In genomic region chr11:47514825-47515647, GRCh38 we compare ENCODE assay signal across 8 cellular contexts. TPM values are rescaled to one million over a fixed set of nuclear protein-coding genes. Genes with fewer than 3 reads are reported as not detected.
DNase-seq lines count a peak whose midpoint lies in the region; ATAC-seq and TF ChIP-seq lines count a peak whose summit lies in the region.

No MANE protein-coding gene starts in this region.

- no peak overlapping the region for H4K8ac ChIP-seq in H9 (replicated peaks; ENCODE audit: insufficient read length, low read depth, low read length)

- peaks cover 71% of the 10 kb centered on the region for H3K4me1 Mint-ChIP-seq in CD8-positive, alpha-beta T cell (ENCODE audit: low read depth)
- peaks cover 38 to 39% of the 10 kb centered on the region in 2 experiments for H3K4me1 Mint-ChIP-seq in H9

- H4K91ac ChIP-seq in H9 (ENCODE audit: insufficient read length, low read depth, low read length): no peak overlapping the region

- TF ChIP-seq POLR2A in tibial nerve (IDR thresholded peaks at IDR 0.05): no peak

- POLR2A ChIA-PET in CD8-positive, alpha-beta T cell (lab: Charles Lee): interaction anchor here (1.1 kb wide), 1 partner anchor 64 kb away, joined by 3 read pairs; no protein-coding TSS in a partner anchor

- no peak overlapping the region; the same call in 1 of the 2 replicates for H3K4ac ChIP-seq in H9 (ENCODE audit: low read depth, low read length)

- intact Hi-C loops in CD8-positive, alpha-beta T cell (cut with DNase I, micrococcal nuclease): no loop called here

- H3K36me3 ChIP-seq in CD8-positive, alpha-beta T cell (ENCODE audit: insufficient read depth, low read length): no peaks in the 10 kb centered on the region
- no peaks in the 10 kb centered on the region for H3K36me3 ChIP-seq in lung (ENCODE audit: control insufficient read depth in 2 of 2, insufficient read depth in 2 of 2, low read length in 2 of 2)
- no peaks in the 10 kb centered on the region for H3K36me3 ChIP-seq in tibial nerve

- H3K4me1 ChIP-seq in CD8-positive, alpha-beta T cell (ENCODE audit: insufficient read depth, low read length): peaks cover 54% of the 10 kb centered on the region
- H3K4me1 ChIP-seq in H9 (ENCODE audit: insufficient read depth, low read length): peaks cover 14% of the 10 kb centered on the region
- H3K4me1 ChIP-seq in lung (ENCODE audit: control insufficient read depth in 2 of 2, insufficient read depth in 2 of 2, low read length in 2 of 2): peaks cover 22 to 47% of the 10 kb centered on the region in 2 donors
- peaks cover 3 to 94% (median 60%) of the 10 kb centered on the region in 4 donors for H3K4me1 ChIP-seq in tibial nerve

- ATAC-seq in CD8-positive, alpha-beta T cell: peak; percentile 37
- ATAC-seq in lung (ENCODE audit: insufficient read depth, low FRiP score): no peak

- no peak overlapping the region for H2BK20ac ChIP-seq in H9 (ENCODE audit: low read depth, low read length, poor library complexity, severe bottlenecking)

- H3K27me3 Mint-ChIP-seq in CD8-positive, alpha-beta T cell (ENCODE audit: low read depth): no peaks in the 10 kb centered on the region
- no peaks in the 10 kb centered on the region for H3K27me3 Mint-ChIP-seq in H9 (ENCODE audit: low read depth)

- TF ChIP-seq CTCF in CD8-positive, alpha-beta T cell (IDR thresholded peaks at IDR 0.05): no peak
- TF ChIP-seq CTCF in H9 (conservative IDR thresholded peaks at IDR 0.05) (no peak), lung (IDR thresholded peaks at IDR 0.05; ENCODE audit: control extremely low read depth, extremely low read depth) (no peak), tibial nerve (IDR thresholded peaks at IDR 0.05) (no peak)

- H3K9me3 ChIP-seq in CD8-positive, alpha-beta T cell (ENCODE audit: low read length): no peaks in the 10 kb centered on the region
- no peaks in the 10 kb centered on the region for H3K9me3 ChIP-seq in H9 (ENCODE audit: control insufficient read depth, low read depth, low read length)
- H3K9me3 ChIP-seq in lung (ENCODE audit: control insufficient read depth in 2 of 2, insufficient read depth in 1 of 2, low read length in 1 of 2): no peaks in the 10 kb centered on the region
- no peaks in the 10 kb centered on the region for H3K9me3 ChIP-seq in tibial nerve

- H3K27ac Mint-ChIP-seq in CD8-positive, alpha-beta T cell: peak overlapping the region; percentile 49
- H3K27ac Mint-ChIP-seq in H9: peak overlapping the region; percentile 36 to 95 (median 60)

- H3K4me3 ChIP-seq in CD8-positive, alpha-beta T cell (ENCODE audit: low read depth, low read length): no peak overlapping the region
- H3K4me3 ChIP-seq in lung: no peak overlapping the region
- no peak overlapping the region for H3K4me3 ChIP-seq in tibial nerve

- H3K18ac ChIP-seq in H9 (ENCODE audit: insufficient read length, low read depth, low read length): no peak overlapping the region

- no peak for DNase-seq in CD8-positive, alpha-beta T cell
- DNase-seq in H9 (peak; percentile 16), NOMO-1 treated with dmso at 0.1 percent for 144 hours (lab: John Stamatoyannopoulos, UW; ENCODE audit: unreplicated experiment) (peak; percentile 17), astrocyte of the hippocampus (ENCODE audit: low read depth, low spot score) (peak; percentile 66), lung (ENCODE audit: low spot score) (no peak), tibial nerve (ENCODE audit: low spot score in 2 of 2) (no peak), 8988T (no peak), COLO829 (ENCODE audit: low spot score) (no peak)

- H3T11ph ChIP-seq in H9 (ENCODE audit: low read length): no peak overlapping the region

- no peaks in the 10 kb centered on the region for H3K27me3 ChIP-seq in CD8-positive, alpha-beta T cell (ENCODE audit: insufficient read depth, low read length)
- H3K27me3 ChIP-seq in H9 (ENCODE audit: insufficient read depth, low read length) (no peaks in the 10 kb centered on the region), lung (ENCODE audit: control insufficient read depth, insufficient read depth) (no peaks in the 10 kb centered on the region), tibial nerve (no peaks in the 10 kb centered on the region)

- peak in 1 of 2 donors; percentile 43 for TF ChIP-seq EP300 in tibial nerve (IDR thresholded peaks at IDR 0.05)

- peaks cover 44% of the 10 kb centered on the region; the same call in 1 of the 2 replicates for H3K79me2 ChIP-seq in H9 (ENCODE audit: insufficient read depth, low read length)

- peak overlapping the region; percentile 33 for H3K4me3 Mint-ChIP-seq in CD8-positive, alpha-beta T cell
- H3K4me3 Mint-ChIP-seq in H9: peak overlapping the region in 1 of 2 experiments; percentile 27; a peak in 1 of 5 replicates

- H2BK120ac ChIP-seq in H9 (ENCODE audit: low read depth, low read length, poor library complexity, severe bottlenecking): peak overlapping the region; percentile 36

- no peaks in the 10 kb centered on the region for H4K20me1 ChIP-seq in H9 (ENCODE audit: control insufficient read depth, insufficient read depth, insufficient read length)

- peak overlapping the region; percentile 4; the same call in 1 of the 2 replicates for H3K14ac ChIP-seq in H9 (ENCODE audit: insufficient read depth, low read length)

- CTCF ChIA-PET in CD8-positive, alpha-beta T cell (lab: Charles Lee): interaction anchor here (0.8 to 0.9 kb wide), 2 partner anchors 24 to 38 kb away, joined by 3 read pairs; no protein-coding TSS in a partner anchor

- no peak overlapping the region for H2BK5ac ChIP-seq in H9 (ENCODE audit: insufficient read length, low read length)

- H4K5ac ChIP-seq in H9 (ENCODE audit: insufficient read length, low read depth, low read length): no peak overlapping the region

- H3K23ac ChIP-seq in H9 (ENCODE audit: insufficient read length, low read depth, low read length): no peak overlapping the region

- no peak overlapping the region for H3K4me2 ChIP-seq in H9 (ENCODE audit: insufficient read depth, insufficient read length, low read length)

- H3K23me2 ChIP-seq in H9 (ENCODE audit: insufficient read length, low read depth, low read length, poor library complexity, severe bottlenecking): no peaks in the 10 kb centered on the region

- H3K27ac ChIP-seq in CD8-positive, alpha-beta T cell (ENCODE audit: low read depth, low read length): no peak overlapping the region
- H3K27ac ChIP-seq in H9 (ENCODE audit: insufficient read length, low read depth, low read length) (peak overlapping the region; percentile 63), lung (ENCODE audit: low read depth in 1 of 2, low read length in 1 of 2) (peak overlapping the region; percentile 67 to 91), tibial nerve (peak overlapping the region in 3 of 4 donors; percentile 9 to 71 (median 18))

- no peak overlapping the region for H3K56ac ChIP-seq in H9 (ENCODE audit: insufficient read length, low read depth, low read length)

- no peak overlapping the region for H2AK5ac ChIP-seq in H9 (ENCODE audit: insufficient read length, low read length)

- H2AFZ ChIP-seq in H9 (ENCODE audit: low read length): no peak overlapping the region

- peaks cover 21% of the 10 kb centered on the region for H3K36me3 Mint-ChIP-seq in CD8-positive, alpha-beta T cell
- H3K36me3 Mint-ChIP-seq in H9 (ENCODE audit: insufficient read depth in 1 of 3, low read depth in 3 of 3): peaks cover 0 to 6% (median 4%) of the 10 kb centered on the region in 3 experiments; a peak in 3 of 7 replicates

- WGBS in H9 (ENCODE audit: extremely low coverage, insufficient read length, low lambda C conversion rate): no CpG with 5 or more reads among the region's 5 CpGs
- WGBS in lung, 2 donors: 63 to 67% methylated on average over 5 of the region's 5 CpGs
- 55 to 60% methylated on average over 5 of the region's 5 CpGs for WGBS in tibial nerve, 2 donors

- H3K9ac ChIP-seq in H9 (ENCODE audit: extremely low read depth, insufficient read length, low read length): no peak overlapping the region

- H2BK15ac ChIP-seq in H9 (ENCODE audit: low read depth, low read length): no peak overlapping the region

- no peaks in the 10 kb centered on the region for H3K9me3 Mint-ChIP-seq in CD8-positive, alpha-beta T cell
- H3K9me3 Mint-ChIP-seq in H9: no peaks in the 10 kb centered on the region

- H2BK12ac ChIP-seq in H9 (ENCODE audit: insufficient read length, low read depth, low read length): no peak overlapping the region

- H3K79me1 ChIP-seq in H9 (ENCODE audit: insufficient read depth, low read depth, low read length, poor library complexity, severe bottlenecking): peaks cover 19% of the 10 kb centered on the region

RNA-seq across cellular contexts. Expression of gene CELF1, which starts 37.9 kb away (rescaled TPM):
- total RNA-seq in CD8-positive, alpha-beta T cell: 10 to 100 TPM; 93.2 to 96.1 TPM
- total RNA-seq in H9 (2021) (211 and 217 TPM in 2 replicates), lung (100 to 1,000 TPM in 1 of 2 donors, 10 to 100 TPM in 1; 92.4 to 184 TPM), tibial nerve (100 to 1,000 TPM in 3 of 4 donors, 10 to 100 TPM in 1; 70.3 to 144 (median 127) TPM)
- 10 to 100 TPM; 32.2 to 35.2 TPM for polyA plus RNA-seq in lung

RNA-seq across cellular contexts. Expression of gene PTPMT1, which starts 50.4 kb away (rescaled TPM):
- total RNA-seq in CD8-positive, alpha-beta T cell: 10 to 100 TPM; 24.4 to 24.5 TPM
- total RNA-seq in H9 (2021) (66.0 and 72.9 TPM in 2 replicates), lung (10 to 100 TPM; 45.1 to 66.9 TPM), tibial nerve (100 to 1,000 TPM in 3 of 4 donors, 10 to 100 TPM in 1; 97.3 to 158 (median 137) TPM)
- 10 to 100 TPM; 70.0 to 91.6 TPM for polyA plus RNA-seq in lung

Comparison
In these comparisons a context has a peak if more than half of its experiments do, and no peak if none do; other contexts are left out.
1. DNase-seq: peak in H9 (single experiment), NOMO-1 treated with dmso at 0.1 percent for 144 hours (single experiment) and astrocyte of the hippocampus (single experiment); none in CD8-positive, alpha-beta T cell (0 of 7), lung (single experiment), tibial nerve (0 of 2), 8988T (single experiment) and COLO829 (single experiment).